In the genomic region with DNA sequence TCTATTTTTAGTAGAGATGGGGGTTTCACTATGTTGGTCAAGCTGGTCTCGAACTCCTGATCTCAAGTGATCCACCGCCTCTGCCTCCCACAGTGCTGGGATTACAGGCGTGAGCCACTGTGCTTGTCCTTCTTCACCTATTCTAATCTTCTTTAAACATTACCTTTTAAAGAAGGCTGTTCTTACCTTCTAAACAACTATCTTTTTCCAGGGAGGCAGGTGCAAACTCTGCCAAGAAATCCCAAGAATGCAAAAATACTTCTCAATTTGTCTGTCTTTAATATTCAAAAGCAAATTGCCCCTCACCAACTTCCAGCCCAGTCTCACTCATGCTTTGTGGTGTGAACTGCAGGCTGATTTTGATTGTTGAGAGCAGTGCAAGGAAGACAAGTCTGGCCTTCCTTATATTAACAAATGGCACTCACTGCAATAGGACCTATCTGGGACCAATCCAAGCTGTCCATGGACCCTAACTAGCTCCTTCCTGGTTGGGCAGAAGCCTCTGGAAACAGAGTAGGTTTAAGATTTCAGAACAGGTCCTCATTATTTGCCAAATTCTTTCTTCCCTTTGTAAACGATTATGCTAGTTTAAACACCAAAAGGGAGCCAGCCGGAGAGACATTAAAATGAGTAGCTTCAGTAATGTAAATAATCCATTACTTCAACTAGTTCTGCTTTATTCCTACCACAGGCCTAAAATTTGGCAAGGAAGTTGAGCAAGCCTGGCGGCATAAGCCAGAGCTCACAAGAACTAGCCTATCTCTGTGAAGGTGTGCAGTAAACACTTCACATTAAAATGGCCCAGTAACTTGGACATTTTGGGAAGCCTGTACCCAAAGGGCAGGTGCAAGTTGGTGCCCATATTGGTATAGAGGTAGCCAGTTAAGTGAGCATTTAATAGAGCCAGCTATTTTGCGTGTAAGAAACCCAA, we compare ENCODE assay signal across 8 cellular contexts. TPM values are rescaled to one million over a fixed set of nuclear protein-coding genes. Genes with fewer than 3 reads are reported as not detected.
DNase-seq lines count a peak whose midpoint lies in the region; ATAC-seq, FAIRE-seq and TF ChIP-seq lines count a peak whose summit lies in the region.

No MANE protein-coding gene starts in this region.

- ATAC-seq in GM12878: no peak
- ATAC-seq in HepG2: no peak; the same call in 2 of the 3 replicates

- SMC1A ChIA-PET in GM12878 (lab: Charles Lee; ENCODE audit: uncharacterized antibody, unreplicated experiment): interaction anchor here (0.5 to 3.0 kb wide), 13 partner anchors 10 to 333 kb away, joined by 3 to 17 read pairs (median 5); a partner anchor contains a TSS

- H3K79me2 ChIP-seq in GM12878 (ENCODE audit: control insufficient read depth, insufficient read depth, low read length) (peaks cover 23% of the 10 kb centered on the region), HepG2 (ENCODE audit: insufficient read depth, low read length) (peaks cover 18% of the 10 kb centered on the region)

- in situ Hi-C loops in GM12878 (cut with MboI) (no loop called here), HepG2 (cut with HindIII; ENCODE audit: extremely low pct_ligation_motif_present, low pct_unique_long_range_greater_than_20kb) (no loop called here)

- no peak overlapping the region for H2AFZ ChIP-seq in GM12878 (ENCODE audit: control insufficient read depth, low read depth, low read length)
- H2AFZ ChIP-seq in HepG2 (ENCODE audit: low read length): no peak overlapping the region

- FAIRE-seq in GM12878 (lab: Jason Lieb, UNC) (no peak), HepG2 (lab: Jason Lieb, UNC) (peak; percentile 12)

- no peak for TF ChIP-seq POLR2A in GM12878 (IDR thresholded peaks at IDR 0.05; ENCODE audit: low read depth, low read length)
- peak in 1 of 2 experiments; percentile 12; a peak in 2 of 4 replicates for TF ChIP-seq POLR2A in HepG2 (IDR thresholded peaks at IDR 0.05; ENCODE audit: insufficient read depth in 1 of 2, low read depth in 2 of 2, low read length in 2 of 2)
- TF ChIP-seq POLR2A in tibial nerve (IDR thresholded peaks at IDR 0.05): no peak

- H3K27ac ChIP-seq in GM12878 (ENCODE audit: control insufficient read depth, insufficient read depth) (peak overlapping the region; percentile 96), HepG2 (ENCODE audit: extremely low read length, insufficient read depth, low read length) (peak overlapping the region; percentile 97), tibial nerve (peak overlapping the region; percentile 90 to 99 (median 98))

- H3K4me2 ChIP-seq in GM12878 (ENCODE audit: control insufficient read depth, insufficient read depth) (peak overlapping the region; percentile 78), HepG2 (ENCODE audit: low read depth, low read length) (peak overlapping the region; percentile 87)

- POLR2A ChIA-PET in GM12878 (lab: Charles Lee): interaction anchor here (0.6 to 3.8 kb wide), 13 partner anchors 13 to 1142 kb away, joined by 3 to 40 read pairs (median 4); a partner anchor contains a TSS
- POLR2A ChIA-PET in HepG2 (lab: Yijun Ruan, JAX): interaction anchor here (0.9 to 4.3 kb wide), 15 partner anchors 9 to 567 kb away, joined by 3 to 72 read pairs (median 7); a partner anchor contains a TSS

- CTCF ChIA-PET in GM12878 (lab: Yijun Ruan, JAX) (interaction anchor here (0.8 to 4.4 kb wide), 11 partner anchors 28 to 653 kb away, joined by 3 to 27 read pairs (median 3); a partner anchor contains a TSS), HepG2 (lab: Yijun Ruan, JAX; ENCODE audit: low intra/inter-chr PET ratio, low total read pairs) (interaction anchor here (1.0 kb wide), 1 partner anchor 20 kb away, joined by 5 read pairs; no protein-coding TSS in a partner anchor)

- TF ChIP-seq CTCF in GM06990 (IDR thresholded peaks at IDR 0.05; ENCODE audit: insufficient read depth, low read length, poor library complexity, severe bottlenecking): no peak
- TF ChIP-seq CTCF in GM12878 (IDR thresholded peaks at IDR 0.05 in 2 of 3, conservative IDR thresholded peaks at IDR 0.05 in 1 of 3; ENCODE audit: control insufficient read depth in 2 of 3, extremely low read depth in 1 of 3, insufficient read depth in 1 of 3, low read depth in 3 of 3, low read length in 3 of 3): no peak
- no peak for TF ChIP-seq CTCF in HepG2 (CRISPR knock-in tag; IDR thresholded peaks at IDR 0.05)
- TF ChIP-seq CTCF in tibial nerve (IDR thresholded peaks at IDR 0.05): no peak

- H4K20me1 ChIP-seq in GM12878 (ENCODE audit: control insufficient read depth, insufficient read depth): no peaks in the 10 kb centered on the region
- peaks cover 5% of the 10 kb centered on the region; the same call in 1 of the 2 replicates for H4K20me1 ChIP-seq in HepG2 (ENCODE audit: insufficient read depth, low read length)

- H3K4me1 ChIP-seq in GM12878 (ENCODE audit: control insufficient read depth, insufficient read depth, low read length) (peaks cover 3% of the 10 kb centered on the region), HepG2 (ENCODE audit: insufficient read depth, low read length) (peaks cover 30% of the 10 kb centered on the region), tibial nerve (peaks cover 0 to 26% (median 24%) of the 10 kb centered on the region in 4 donors)

- 33% methylated on average over 7 of the region's 7 CpGs for WGBS in GM12878 (ENCODE audit: insufficient coverage, insufficient replicate concordance, low lambda C conversion rate, missing lambda C conversion rate)
- WGBS in HepG2 (ENCODE audit: low lambda C conversion rate): 42% methylated on average over 7 of the region's 7 CpGs
- WGBS in tibial nerve, 2 donors: 53 to 58% methylated on average over 7 of the region's 7 CpGs

- H3K9me3 ChIP-seq in GM12878 (replicated peaks; ENCODE audit: control insufficient read depth, insufficient read depth, low read length) (no peaks in the 10 kb centered on the region), HepG2 (ENCODE audit: low read length) (no peaks in the 10 kb centered on the region), tibial nerve (no peaks in the 10 kb centered on the region)

- intact Hi-C loops in GM12878 (cut with micrococcal nuclease; ENCODE audit: unreplicated experiment) (no loop called here), HepG2 (cut with micrococcal nuclease; ENCODE audit: unreplicated experiment) (no loop called here)

- BruUV-seq in GM12878 (replicated peaks; lab: Mats Ljungman, UMichigan) (no TSS peak), HepG2 (replicated peaks; lab: Mats Ljungman, UMichigan) (no TSS peak)

- peak overlapping the region; percentile 96 for H3K9ac ChIP-seq in GM12878 (ENCODE audit: control insufficient read depth, insufficient read depth, low read length)
- peak overlapping the region; percentile 99 for H3K9ac ChIP-seq in HepG2 (ENCODE audit: insufficient read depth, low read depth, low read length)

- H3K4me3 ChIP-seq in GM06990 (replicated peaks; ENCODE audit: low read depth, low read length) (peak overlapping the region; percentile 92), GM12878 (peak overlapping the region; percentile 91), HepG2 (replicated peaks in 1 of 3; ENCODE audit: insufficient read depth in 1 of 3, low read depth in 2 of 3, low read length in 3 of 3) (peak overlapping the region; percentile 86 to 99 (median 97)), tibial nerve (peak overlapping the region; percentile 66 to 99 (median 96))

- TF ChIP-seq EP300 in GM12878 (IDR thresholded peaks at IDR 0.05; ENCODE audit: borderline replicate concordance in 1 of 2, control insufficient read depth in 1 of 2, low read depth in 2 of 2, low read length in 2 of 2) (no peak), HepG2 (IDR thresholded peaks at IDR 0.05; ENCODE audit: low read depth in 2 of 2, low read length in 2 of 2) (no peak), HepG2 (CRISPR knock-in tag; IDR thresholded peaks at IDR 0.05; ENCODE audit: borderline replicate concordance) (no peak), tibial nerve (IDR thresholded peaks at IDR 0.05) (no peak)

- RAD21 ChIA-PET in GM12878 (lab: Charles Lee; ENCODE audit: unreplicated experiment): interaction anchor here (0.5 to 3.1 kb wide), 10 partner anchors 40 to 441 kb away, joined by 3 to 33 read pairs (median 3); a partner anchor contains a TSS

- DNase-seq in GM06990 (ENCODE audit: extremely low read depth, insufficient read length) (no peak), NCI-H2196 (lab: John Stamatoyannopoulos, UW; ENCODE audit: unreplicated experiment) (peak; percentile 59), GM12878 (ENCODE audit: low read depth, low spot score) (no peak), HepG2 (ENCODE audit: low spot score) (peak; percentile 66), tibial nerve (ENCODE audit: low spot score in 2 of 2) (no peak), NCI-H128 (lab: John Stamatoyannopoulos, UW; ENCODE audit: unreplicated experiment) (no peak), OCI-M2 (lab: John Stamatoyannopoulos, UW; ENCODE audit: unreplicated experiment) (no peak)
- no peak for DNase-seq in activated CD4-positive, alpha-beta T cell treated with anti-CD3 and anti-CD28 coated beads, Interleukin-2, amount 50 U/mL, for 1 hour

- H3K27me3 ChIP-seq in GM06990 (replicated peaks; ENCODE audit: control insufficient read depth, insufficient read depth, low read length) (no peaks in the 10 kb centered on the region), GM12878 (replicated peaks in 1 of 2; ENCODE audit: control insufficient read depth in 2 of 2, insufficient read depth in 2 of 2, low read length in 1 of 2) (no peaks in the 10 kb centered on the region), HepG2 (ENCODE audit: control insufficient read depth in 1 of 2, insufficient read depth in 2 of 2, low read length in 2 of 2) (no peaks in the 10 kb centered on the region; a peak in 1 of 5 replicates), tibial nerve (no peaks in the 10 kb centered on the region)

- H3K36me3 ChIP-seq in GM06990 (ENCODE audit: control insufficient read depth, insufficient read depth, low read length) (peaks cover 3% of the 10 kb centered on the region; the same call in 1 of the 2 replicates), GM12878 (ENCODE audit: control insufficient read depth in 2 of 2, insufficient read depth in 2 of 2, low read length in 1 of 2) (no peaks in the 10 kb centered on the region), HepG2 (replicated peaks in 1 of 2; ENCODE audit: control insufficient read depth in 1 of 2, insufficient read depth in 2 of 2, low read length in 2 of 2) (peaks cover 4% of the 10 kb centered on the region in 2 experiments; a peak in 4 of 5 replicates), tibial nerve (peaks cover 0 to 18% (median 0%) of the 10 kb centered on the region in 3 donors)

- TF ChIP-seq RAD21 in GM12878 (IDR thresholded peaks at IDR 0.05; ENCODE audit: insufficient read depth, low read depth, low read length): no peak
- no peak for TF ChIP-seq RAD21 in HepG2 (CRISPR knock-in tag; IDR thresholded peaks at IDR 0.05)

RNA-seq across cellular contexts. Expression of a gene that starts 1.6 kb away (rescaled TPM):
- 15.9 and 19.3 TPM in 2 replicates for total RNA-seq in GM12878 (2013; cell fraction: nucleolus; rRNA removed)
- total RNA-seq in GM12878 (2014; rRNA removed) (62.8 and 77.3 TPM in 2 replicates), GM12878 (2014; rRNA removed; fragmentation: Illumina TruSeq; extraction: Trizol) (4.7 and 6.4 TPM in 2 replicates), GM12878 (2021) (68.1 and 73.1 TPM in 2 replicates), HepG2 (2016; rRNA removed; fragmentation: Illumina TruSeq; extraction: Trizol) (86.3 and 109 TPM in 2 replicates), tibial nerve (100 to 1,000 TPM; 120 to 224 (median 151) TPM)
- 5.9 TPM for polyA plus RNA-seq in GM12878 (2011; ENCODE audit: low read depth)
- polyA plus RNA-seq in GM12878 (2011; rRNA removed) (3.1 and 5.7 TPM in 2 replicates), GM12878 (2014; fragmentation: Illumina TruSeq; extraction: Trizol) (0.60 TPM in 1 of 2 replicates, not detected in the other), GM12878 (2014; fragmentation: Nextera tagmentation; extraction: Ambion mirVana) (under 1 TPM; 0.08 to 0.16 TPM), GM12878 (2014; rRNA removed) (45.3 and 57.0 TPM in 2 replicates), GM12878 (2016; fragmentation: Nextera tagmentation; extraction: Ambion mirVana) (100 to 1,000 TPM; 110 to 117 TPM), HepG2 (2011; rRNA removed) (19.3 and 25.5 TPM in 2 replicates)
- polyA plus RNA-seq in GM12878 (2011; cell fraction: cytosol; rRNA removed): 17.9 and 34.6 TPM in 2 replicates
- polyA plus RNA-seq in GM12878 (2011; cell fraction: nucleus; rRNA removed): 28.3 and 39.3 TPM in 2 replicates
- 24.8 and 33.0 TPM in 2 replicates for polyA plus RNA-seq in GM12878 (2012)
- polyA minus RNA-seq in GM12878 (2011; rRNA and poly(A)+ RNA removed): 1.3 and 7.1 TPM in 2 replicates
- polyA minus RNA-seq in GM12878 (2011; cell fraction: cytosol; rRNA and poly(A)+ RNA removed): 13.4 and 14.2 TPM in 2 replicates
- 13.8 and 25.9 TPM in 2 replicates for polyA minus RNA-seq in GM12878 (2011; cell fraction: nucleus; rRNA and poly(A)+ RNA removed)
- 35.8 and 45.6 TPM in 2 replicates for total RNA-seq in HepG2 (2016; cell fraction: cytosol; rRNA removed; fragmentation: Illumina TruSeq; extraction: Trizol; ENCODE audit: low read depth)
- total RNA-seq in HepG2 (2016; cell fraction: insoluble cytoplasmic fraction; rRNA removed; fragmentation: Illumina TruSeq; extraction: Trizol): 84.6 and 104 TPM in 2 replicates
- total RNA-seq in HepG2 (2016; cell fraction: membrane; rRNA removed; fragmentation: Illumina TruSeq; extraction: Trizol): 37.7 and 45.1 TPM in 2 replicates
- 33.5 and 37.6 TPM in 2 replicates for total RNA-seq in HepG2 (2016; cell fraction: nucleus; rRNA removed; fragmentation: Illumina TruSeq; extraction: Trizol)
- polyA plus RNA-seq in HepG2 (2011; cell fraction: cytosol; rRNA removed): 23.9 and 54.3 TPM in 2 replicates
- 51.9 and 57.0 TPM in 2 replicates for polyA plus RNA-seq in HepG2 (2011; cell fraction: nucleus; rRNA removed)
- 21.2 and 23.7 TPM in 2 replicates for polyA plus RNA-seq in HepG2 (2012)
- 35.0 and 35.6 TPM in 2 replicates for polyA plus RNA-seq in HepG2 (2016; cell fraction: cytosol; fragmentation: Illumina TruSeq; extraction: Trizol; ENCODE audit: low read depth)
- polyA plus RNA-seq in HepG2 (2016; cell fraction: insoluble cytoplasmic fraction; fragmentation: Illumina TruSeq; extraction: Trizol; ENCODE audit: low read depth): 80.7 and 95.3 TPM in 2 replicates
- 26.0 and 27.7 TPM in 2 replicates for polyA plus RNA-seq in HepG2 (2016; cell fraction: membrane; fragmentation: Illumina TruSeq; extraction: Trizol; ENCODE audit: low read depth)
- 59.0 and 66.7 TPM in 2 replicates for polyA plus RNA-seq in HepG2 (2016; cell fraction: nucleus; fragmentation: Illumina TruSeq; extraction: Trizol; ENCODE audit: insufficient read depth, low read depth)
- 4.2 and 28.6 TPM in 2 replicates for polyA minus RNA-seq in HepG2 (2011; rRNA and poly(A)+ RNA removed; ENCODE audit: low replicate concordance)
- 37.4 and 37.9 TPM in 2 replicates for polyA minus RNA-seq in HepG2 (2011; cell fraction: cytosol; rRNA and poly(A)+ RNA removed)
- 10.8 and 19.3 TPM in 2 replicates for polyA minus RNA-seq in HepG2 (2011; cell fraction: nucleus; rRNA and poly(A)+ RNA removed)

RNA-seq across cellular contexts. Expression of a gene that starts 15.6 kb away (rescaled TPM):
- total RNA-seq in GM12878 (2013; cell fraction: nucleolus; rRNA removed): 3.3 and 4.6 TPM in 2 replicates
- total RNA-seq in GM12878 (2014; rRNA removed): 5.8 and 7.6 TPM in 2 replicates
- 3.2 and 5.8 TPM in 2 replicates for total RNA-seq in GM12878 (2014; rRNA removed; fragmentation: Illumina TruSeq; extraction: Trizol)
- total RNA-seq in GM12878 (2021): 3.7 and 4.7 TPM in 2 replicates
- 8.8 TPM for polyA plus RNA-seq in GM12878 (2011; ENCODE audit: low read depth)
- polyA plus RNA-seq in GM12878 (2011; rRNA removed): 4.9 and 5.3 TPM in 2 replicates
- polyA plus RNA-seq in GM12878 (2011; cell fraction: cytosol; rRNA removed): 5.8 and 6.1 TPM in 2 replicates
- 7.9 TPM in 2 replicates for polyA plus RNA-seq in GM12878 (2011; cell fraction: nucleus; rRNA removed)
- polyA plus RNA-seq in GM12878 (2012): 2.7 and 3.8 TPM in 2 replicates
- polyA plus RNA-seq in GM12878 (2014; fragmentation: Illumina TruSeq; extraction: Trizol): 3.4 and 4.5 TPM in 2 replicates
- polyA plus RNA-seq in GM12878 (2014; fragmentation: Nextera tagmentation; extraction: Ambion mirVana): 1 to 10 TPM; 2.5 to 4.5 TPM
- polyA plus RNA-seq in GM12878 (2014; rRNA removed): 7.4 and 8.7 TPM in 2 replicates
- polyA plus RNA-seq in GM12878 (2016; fragmentation: Nextera tagmentation; extraction: Ambion mirVana): 1 to 10 TPM in 1 of 2 experiments, under 1 TPM in 1; 0.86 to 3.8 TPM
- 6.0 and 6.7 TPM in 2 replicates for polyA minus RNA-seq in GM12878 (2011; rRNA and poly(A)+ RNA removed)
- polyA minus RNA-seq in GM12878 (2011; cell fraction: cytosol; rRNA and poly(A)+ RNA removed): not detected in 2 replicates
- polyA minus RNA-seq in GM12878 (2011; cell fraction: nucleus; rRNA and poly(A)+ RNA removed): 4.6 and 8.8 TPM in 2 replicates
- 12.4 and 13.8 TPM in 2 replicates for total RNA-seq in HepG2 (2016; rRNA removed; fragmentation: Illumina TruSeq; extraction: Trizol)
- 12.1 and 21.0 TPM in 2 replicates for total RNA-seq in HepG2 (2016; cell fraction: cytosol; rRNA removed; fragmentation: Illumina TruSeq; extraction: Trizol; ENCODE audit: low read depth)
- total RNA-seq in HepG2 (2016; cell fraction: insoluble cytoplasmic fraction; rRNA removed; fragmentation: Illumina TruSeq; extraction: Trizol): 12.3 and 13.6 TPM in 2 replicates
- total RNA-seq in HepG2 (2016; cell fraction: membrane; rRNA removed; fragmentation: Illumina TruSeq; extraction: Trizol): 17.3 and 23.9 TPM in 2 replicates
- total RNA-seq in HepG2 (2016; cell fraction: nucleus; rRNA removed; fragmentation: Illumina TruSeq; extraction: Trizol): 10.0 and 11.4 TPM in 2 replicates
- polyA plus RNA-seq in HepG2 (2011; rRNA removed): 22.8 and 23.4 TPM in 2 replicates
- polyA plus RNA-seq in HepG2 (2011; cell fraction: cytosol; rRNA removed): 21.1 and 24.5 TPM in 2 replicates
- polyA plus RNA-seq in HepG2 (2011; cell fraction: nucleus; rRNA removed): 18.7 and 23.9 TPM in 2 replicates
- 12.3 and 14.5 TPM in 2 replicates for polyA plus RNA-seq in HepG2 (2012)
- polyA plus RNA-seq in HepG2 (2016; cell fraction: cytosol; fragmentation: Illumina TruSeq; extraction: Trizol; ENCODE audit: low read depth): 19.5 and 24.0 TPM in 2 replicates
- 15.6 and 19.5 TPM in 2 replicates for polyA plus RNA-seq in HepG2 (2016; cell fraction: insoluble cytoplasmic fraction; fragmentation: Illumina TruSeq; extraction: Trizol; ENCODE audit: low read depth)
- 18.5 and 22.3 TPM in 2 replicates for polyA plus RNA-seq in HepG2 (2016; cell fraction: membrane; fragmentation: Illumina TruSeq; extraction: Trizol; ENCODE audit: low read depth)
- 16.4 and 20.6 TPM in 2 replicates for polyA plus RNA-seq in HepG2 (2016; cell fraction: nucleus; fragmentation: Illumina TruSeq; extraction: Trizol; ENCODE audit: insufficient read depth, low read depth)
- polyA minus RNA-seq in HepG2 (2011; rRNA and poly(A)+ RNA removed; ENCODE audit: low replicate concordance): 2.0 and 5.3 TPM in 2 replicates
- 4.2 and 5.2 TPM in 2 replicates for polyA minus RNA-seq in HepG2 (2011; cell fraction: cytosol; rRNA and poly(A)+ RNA removed)
- polyA minus RNA-seq in HepG2 (2011; cell fraction: nucleus; rRNA and poly(A)+ RNA removed): 7.7 and 8.5 TPM in 2 replicates
- total RNA-seq in tibial nerve: 10 to 100 TPM in 2 of 4 donors, under 1 TPM in 1, not detected in 1; 0.90 to 13.2 (median 12.9) TPM

Comparison
In these comparisons a context has a peak if more than half of its experiments do, and no peak if none do; other contexts are left out.
1. DNase-seq: peak in NCI-H2196 (single experiment) and HepG2 (single experiment); none in GM06990 (single experiment), GM12878 (single experiment), tibial nerve (0 of 2), NCI-H128 (single experiment), activated CD4-positive, alpha-beta T cell treated with anti-CD3 and anti-CD28 coated beads, Interleukin-2, amount 50 U/mL, for 1 hour (single experiment) and OCI-M2 (single experiment).
2. Peak in every context shown above with its lines, with median percentiles within 50 percentile points of each other: H3K4me3 ChIP-seq and H3K27ac ChIP-seq.